Comparison of ENCODE assay signal across 8 cellular contexts in genomic region chr4:82900335-82901128, GRCh38. TPM values are rescaled to one million over a fixed set of nuclear protein-coding genes. Genes with fewer than 3 reads are reported as not detected.
DNase-seq lines count a peak whose midpoint lies in the region; ATAC-seq, FAIRE-seq and TF ChIP-seq lines count a peak whose summit lies in the region.

Gene THAP9 (plus strand): TSS chr4:82900735. CDS start chr4:82900803, 68 bp downstream.

- H3K4me3 ChIP-seq in AG09309 (ENCODE audit: control insufficient read depth, low read depth, low read length) (peak within 1 kb of the TSS; percentile 80), WI38 (ENCODE audit: low read depth, low read length) (peak within 1 kb of the TSS; percentile 96), small intestine (ENCODE audit: low read depth in 1 of 2, low read length in 2 of 2) (peak within 1 kb of the TSS; percentile 52 to 84)

- no peaks in the 10 kb centered on the region for H3K4me1 ChIP-seq in small intestine (ENCODE audit: control insufficient read depth in 2 of 2, insufficient read depth in 1 of 2, low read depth in 1 of 2, low read length in 1 of 2)

- no peaks in the 10 kb centered on the region for H3K27me3 ChIP-seq in small intestine (ENCODE audit: control insufficient read depth in 2 of 2, insufficient read depth in 2 of 2, low read length in 2 of 2)

- ATAC-seq in HG03159 (IDR thresholded peaks at IDR 0.05; ENCODE audit: unreplicated experiment) = peak; percentile 90

- WGBS in small intestine, 3 donors = 0 to 1% (median 1%) methylated on average over 67 to 69 of the region's 69 CpGs

- TF ChIP-seq CTCF in AG09309 (IDR thresholded peaks at IDR 0.05; ENCODE audit: control insufficient read depth, insufficient read depth, low read depth, low read length, missing control alignments) (no peak), WI38 (IDR thresholded peaks at IDR 0.05; ENCODE audit: low read depth, low read length) (no peak)

- peak; percentile 98 for DNase-seq in AG09309 (ENCODE audit: low read depth)
- peak; percentile 96 for DNase-seq in NCI-H2227 (lab: John Stamatoyannopoulos, UW; ENCODE audit: unreplicated experiment)
- peak; percentile 80 to 99 (median 98) for DNase-seq in caudate nucleus (lab: John Stamatoyannopoulos, UW)
- DNase-seq in iPS-NIHi7 (ENCODE audit: extremely low spot score) = peak; percentile 94
- DNase-seq in small intestine = peak; percentile 100

- in situ Hi-C loops in GM18951 (cut with MboI; ENCODE audit: low sequenced_read_pairs, unreplicated experiment) = no loop called here

- TF ChIP-seq POLR2A in GM18951 (IDR thresholded peaks at IDR 0.05; ENCODE audit: extremely low read depth, insufficient read depth, insufficient read length) = peak; percentile 86

- no peaks in the 10 kb centered on the region for H3K9me3 ChIP-seq in small intestine (ENCODE audit: control insufficient read depth, low read depth)

- FAIRE-seq in small intestine (lab: Jason Lieb, UNC) = no peak

- H3K27ac ChIP-seq in caudate nucleus (ENCODE audit: low read depth, low read length) = peak within 1 kb of the TSS; percentile 98
- peak within 1 kb of the TSS; percentile 97 to 99 for H3K27ac ChIP-seq in small intestine (ENCODE audit: low read depth in 1 of 2, low read length in 1 of 2)

- H3K36me3 ChIP-seq in small intestine (ENCODE audit: control insufficient read depth in 2 of 2, insufficient read depth in 2 of 2, low read length in 2 of 2) = no peaks in the 10 kb centered on the region

RNA-seq across cellular contexts. Expression of gene THAP9, which starts in this region (rescaled TPM):
- polyA plus RNA-seq in small intestine = 1 to 10 TPM in 2 of 3 donors, under 1 TPM in 1; 0.54 to 2.9 (median 2.1) TPM

Comparison
In these comparisons a context has a peak if more than half of its experiments do, and no peak if none do; other contexts are left out.
1. Peak in every context shown above with its lines: DNase-seq, ATAC-seq, H3K4me3 ChIP-seq and H3K27ac ChIP-seq.